Comparison of ENCODE assay signal across 8 cellular contexts in genomic region chr2:204480262-204480661, GRCh38.
"Had no signal": no experiment of that assay in that cellular context is flagged by ENCODE, and none has a peak within 500 bp of the region (broad histone marks: within the 10 kb centered on the region; RNA-seq: fewer than 3 reads in every experiment).

No MANE protein-coding gene starts in this region.

- H3K36me3 ChIP-seq: HAP-1 had no signal

- H3K4me1 ChIP-seq: HAP-1 had no signal

- ATAC-seq: HCT116 had no signal

- H3K4me3 ChIP-seq: GM23248, HAP-1 had no signal

- H3K9me3 ChIP-seq: HAP-1 had no signal

- DNase-seq: GOT3, H7, HFFc6, KG1 had no signal

- H3K27ac ChIP-seq: GM23248, HL-60 had no signal

- H2AFZ ChIP-seq: GM23248 had no signal
